Comparison of ENCODE assay signal across 1 cellular context in genomic region chr6:11968241-11968806, GRCh38.
TF ChIP-seq lines count a peak whose summit lies in the region.

No MANE protein-coding gene starts in this region.

TF ChIP-seq in GM12878, 131 proteins besides CTCF, POLR2A, EP300 and RAD21 (continued from another document):
- no peak for TF ChIP-seq EGR1 (IDR thresholded peaks at IDR 0.05; ENCODE audit: borderline replicate concordance in 1 of 2, low read depth in 2 of 2, low read length in 2 of 2)
